ENCODE assay signal across 19 cellular contexts in genomic region chr5:107993341-107993740, GRCh38.
DNase-seq lines count a peak whose midpoint lies in the region; ATAC-seq, FAIRE-seq and TF ChIP-seq lines count a peak whose summit lies in the region.
"Had no signal": no experiment of that assay in that cellular context is flagged by ENCODE, and none has a peak within 500 bp of the region (broad histone marks: within the 10 kb centered on the region; RNA-seq: fewer than 3 reads in every experiment).

No MANE protein-coding gene starts in this region.

- no peaks in the 10 kb centered on the region for H3K79me2 ChIP-seq in H1 (ENCODE audit: control insufficient read depth in 1 of 2, insufficient read depth in 2 of 2, low read length in 2 of 2)

- H2AK5ac ChIP-seq in IMR-90 (ENCODE audit: low read depth, low read length): no peak overlapping the region
- no peak overlapping the region for H2AK5ac ChIP-seq in H1 (ENCODE audit: low read depth, low read length)

- no peak overlapping the region for H2AK9ac ChIP-seq in IMR-90 (replicated peaks; ENCODE audit: low read depth, low read length, poor library complexity)

- DNase-seq in A549 (ENCODE audit: low read depth in 1 of 2, low spot score in 1 of 2): no peak
- DNase-seq in IMR-90: no peak
- DNase-seq in H1 (ENCODE audit: low read depth in 1 of 2, low spot score in 2 of 2): no peak
- no peak for DNase-seq in HuH-7.5 (ENCODE audit: low spot score)
- DNase-seq in amygdala (lab: John Stamatoyannopoulos, UW): no peak
- DNase-seq: 8988T; AML-193; Caco-2; Calu3; CD4-positive, alpha-beta T cell; CD8-positive, alpha-beta T cell; DMS79 treated with DMSO at 0.1 percent for 48 hours; GF-D8 had no signal

- no peaks in the 10 kb centered on the region for H3K27me3 ChIP-seq in IMR-90 (ENCODE audit: control insufficient read depth, insufficient read depth, low read length)
- no peaks in the 10 kb centered on the region for H3K27me3 ChIP-seq in H1 (replicated peaks in 1 of 4; ENCODE audit: control insufficient read depth in 3 of 4, extremely low read depth in 1 of 4, insufficient read depth in 3 of 4, low read length in 3 of 4)
- H3K27me3 ChIP-seq: BLaER1 treated with 17β-estradiol and CSF1 and Interleukin-3, amounts not matched to agents 10 nM and 100 nM had no signal

- TF ChIP-seq EP300 in A549 (IDR thresholded peaks at IDR 0.05): no peak
- TF ChIP-seq EP300 in H1 (IDR thresholded peaks at IDR 0.05; ENCODE audit: borderline replicate concordance in 1 of 2, low read depth in 2 of 2, low read length in 2 of 2): no peak

- in situ Hi-C loops in IMR-90 (cut with MboI; ENCODE audit: low sequenced_read_pairs): no loop called here

- no peaks in the 10 kb centered on the region for H3K9me1 ChIP-seq in IMR-90 (ENCODE audit: insufficient read depth, low read length)

- H3K9me3 ChIP-seq in A549 (no peaks in the 10 kb centered on the region), IMR-90 (ENCODE audit: control insufficient read depth, insufficient read depth, low read length) (no peaks in the 10 kb centered on the region), H1 (ENCODE audit: insufficient read depth in 2 of 2, low read depth in 1 of 2, low read length in 1 of 2) (no peaks in the 10 kb centered on the region)
- H3K9me3 ChIP-seq: BLaER1 treated with 17β-estradiol and CSF1 and Interleukin-3, amounts not matched to agents 10 nM and 100 nM; Caco-2 had no signal

- H3K4me3 ChIP-seq in A549: no peak overlapping the region
- no peak overlapping the region for H3K4me3 ChIP-seq in IMR-90 (ENCODE audit: insufficient read depth, low read depth, low read length)
- no peak overlapping the region for H3K4me3 ChIP-seq in H1 (ENCODE audit: extremely low read depth in 1 of 4, insufficient read depth in 2 of 4, low read depth in 3 of 4, low read length in 4 of 4)
- H3K4me3 ChIP-seq: BLaER1 treated with 17β-estradiol and CSF1 and Interleukin-3, amounts not matched to agents 10 nM and 100 nM; GM12878 had no signal

- dilution Hi-C loops in IMR-90 (cut with HindIII; ENCODE audit: low sequenced_read_pairs, unreplicated experiment): no loop called here

- TF ChIP-seq POLR2A in A549 (IDR thresholded peaks at IDR 0.05; ENCODE audit: low read length) (no peak), IMR-90 (IDR thresholded peaks at IDR 0.05; ENCODE audit: low read depth, low read length) (no peak), H1 (IDR thresholded peaks at IDR 0.05; ENCODE audit: control extremely low read depth in 1 of 2, low read depth in 2 of 2, low read length in 2 of 2) (no peak)

- H3K23ac ChIP-seq in IMR-90 (ENCODE audit: low read depth, low read length): no peak overlapping the region
- no peak overlapping the region for H3K23ac ChIP-seq in H1 (ENCODE audit: insufficient read length)

- H2BK20ac ChIP-seq in IMR-90 (ENCODE audit: low read depth, low read length): no peak overlapping the region
- no peak overlapping the region for H2BK20ac ChIP-seq in H1 (ENCODE audit: low read length)

- H4K20me1 ChIP-seq in IMR-90 (ENCODE audit: insufficient read depth, low read length): no peaks in the 10 kb centered on the region
- no peaks in the 10 kb centered on the region for H4K20me1 ChIP-seq in H1 (replicated peaks in 1 of 2; ENCODE audit: control insufficient read depth in 1 of 2, insufficient read depth in 2 of 2, low read length in 2 of 2)
- H4K20me1 ChIP-seq: BLaER1 treated with 17β-estradiol and CSF1 and Interleukin-3, amounts not matched to agents 10 nM and 100 nM had no signal

- H2BK5ac ChIP-seq in IMR-90 (ENCODE audit: low read depth, low read length, poor library complexity, severe bottlenecking) (no peak overlapping the region), H1 (ENCODE audit: low read depth, low read length) (no peak overlapping the region)

- intact Hi-C loops in IMR-90 (cut with micrococcal nuclease): loop anchor here (1.0 kb wide), 1 partner anchor 19 kb away; no protein-coding TSS in a partner anchor

- H3K4me1 ChIP-seq in A549 (0 out of 3 replicates have a peak, but pooled peaks cover 6% of the 10 kb centered on the region), IMR-90 (ENCODE audit: control insufficient read depth, insufficient read depth, low read length) (peaks cover 4% of the 10 kb centered on the region), H1 (replicated peaks in 1 of 4; ENCODE audit: control insufficient read depth in 3 of 4, insufficient read depth in 4 of 4, low read length in 3 of 4) (peaks cover 0 to 11% (median 1%) of the 10 kb centered on the region in 4 experiments; a peak in 2 of 7 replicates)
- H3K4me1 ChIP-seq: BLaER1 treated with 17β-estradiol and CSF1 and Interleukin-3, amounts not matched to agents 10 nM and 100 nM; Caco-2 had no signal

- H3K36me3 ChIP-seq in IMR-90 (ENCODE audit: control insufficient read depth, insufficient read depth, low read length) (no peaks in the 10 kb centered on the region), H1 (ENCODE audit: control insufficient read depth in 2 of 4, insufficient read depth in 4 of 4, low read length in 3 of 4) (no peaks in the 10 kb centered on the region)
- H3K36me3 ChIP-seq: BLaER1 treated with 17β-estradiol and CSF1 and Interleukin-3, amounts not matched to agents 10 nM and 100 nM had no signal

- H3K79me1 ChIP-seq in IMR-90 (ENCODE audit: low read depth in 1 of 2, low read length in 2 of 2) (no peaks in the 10 kb centered on the region), H1 (ENCODE audit: low read depth, low read length) (no peaks in the 10 kb centered on the region)

- no peak overlapping the region for H2BK12ac ChIP-seq in H1 (ENCODE audit: low read depth, low read length)

- H2BK120ac ChIP-seq in IMR-90 (ENCODE audit: low read depth, low read length) (no peak overlapping the region), H1 (replicated peaks; ENCODE audit: low read depth, low read length) (no peak overlapping the region)

- H3K4ac ChIP-seq in IMR-90 (ENCODE audit: low read depth, low read length): no peak overlapping the region
- no peak overlapping the region for H3K4ac ChIP-seq in H1 (replicated peaks; ENCODE audit: insufficient read length, low read depth, low read length)

- ATAC-seq in A549 (no peak), IMR-90 (ENCODE audit: low read depth) (no peak)
- ATAC-seq: CD8-positive, alpha-beta T cell; GM12878 had no signal

- CTCF ChIA-PET in A549 (lab: Yijun Ruan, JAX): no interaction called here
- CTCF ChIA-PET in IMR-90 (lab: Yijun Ruan, JAX): no interaction called here
- CTCF ChIA-PET in H1 (lab: Charles Lee; ENCODE audit: partially characterized antibody): no interaction called here

- no peak overlapping the region for H4K5ac ChIP-seq in IMR-90 (ENCODE audit: low read depth, low read length)
- no peak overlapping the region for H4K5ac ChIP-seq in H1 (ENCODE audit: insufficient read length, low read depth, low read length)

- TF ChIP-seq CTCF in A549 (IDR thresholded peaks at IDR 0.05) (no peak), IMR-90 (conservative IDR thresholded peaks at IDR 0.05; ENCODE audit: low read depth, low read length) (no peak), H1 (IDR thresholded peaks at IDR 0.05; ENCODE audit: control extremely low read depth in 1 of 3, insufficient read depth in 1 of 3, low read depth in 1 of 3, low read length in 3 of 3) (no peak)

- no peak overlapping the region for H3K4me2 ChIP-seq in A549
- H3K4me2 ChIP-seq in IMR-90 (ENCODE audit: low read depth, low read length): no peak overlapping the region
- no peak overlapping the region for H3K4me2 ChIP-seq in H1 (ENCODE audit: insufficient read depth in 1 of 2, low read depth in 2 of 2, low read length in 2 of 2)
- H3K4me2 ChIP-seq: BLaER1 treated with 17β-estradiol and CSF1 and Interleukin-3, amounts not matched to agents 10 nM and 100 nM had no signal

- no peak overlapping the region for H3K56ac ChIP-seq in IMR-90 (ENCODE audit: extremely low read depth, insufficient read depth, low read length)
- H3K56ac ChIP-seq in H1 (replicated peaks; ENCODE audit: insufficient read length, low read depth, low read length): no peak overlapping the region

- POLR2A ChIA-PET in A549 (lab: Yijun Ruan, JAX): no interaction called here
- POLR2A ChIA-PET in IMR-90 (lab: Charles Lee; ENCODE audit: unreplicated experiment): no interaction called here
- POLR2A ChIA-PET in H1 (lab: Charles Lee; ENCODE audit: partially characterized antibody): no interaction called here

- FAIRE-seq in A549 (lab: Jason Lieb, UNC) (no peak), H1 (lab: Jason Lieb, UNC) (no peak)
- FAIRE-seq: D721Med, GM12878, GM12892, GM18507 had no signal

- 80% methylated on average over 2 of the region's 2 CpGs for WGBS in A549 (ENCODE audit: missing lambda C conversion rate)
- WGBS in IMR-90 (ENCODE audit: extremely low coverage in 2 of 2, insufficient read length in 1 of 2), 2 experiments: no CpG with 5 or more reads among the region's 2 CpGs
- 89% methylated on average over 2 of the region's 2 CpGs; no CpG with 5 or more reads in 1 of the 2 experiments for WGBS in H1 (ENCODE audit: extremely low coverage in 1 of 2, insufficient coverage in 1 of 2, insufficient read length in 1 of 2, insufficient replicate concordance in 2 of 2, low coverage in 1 of 2, low lambda C conversion rate in 2 of 2, missing lambda C conversion rate in 1 of 2), 2 experiments

- H2BK15ac ChIP-seq in IMR-90 (ENCODE audit: low read depth, low read length) (no peak overlapping the region), H1 (ENCODE audit: low read length) (no peak overlapping the region)

- H3K9ac ChIP-seq in IMR-90 (ENCODE audit: low read depth, low read length): no peak overlapping the region
- no peak overlapping the region for H3K9ac ChIP-seq in H1 (replicated peaks in 1 of 4; ENCODE audit: extremely low read depth in 1 of 4, low read depth in 3 of 4, low read length in 3 of 4)
- H3K9ac ChIP-seq: BLaER1 treated with 17β-estradiol and CSF1 and Interleukin-3, amounts not matched to agents 10 nM and 100 nM had no signal

- H4K91ac ChIP-seq in IMR-90 (ENCODE audit: insufficient read depth, low read depth, low read length) (no peak overlapping the region), H1 (replicated peaks; ENCODE audit: insufficient read length, low read length) (no peak overlapping the region)

- TF ChIP-seq RAD21 in A549 (conservative IDR thresholded peaks at IDR 0.05 in 1 of 2, IDR thresholded peaks at IDR 0.05 in 1 of 2): no peak
- no peak for TF ChIP-seq RAD21 in IMR-90 (IDR thresholded peaks at IDR 0.05; ENCODE audit: low read length)
- TF ChIP-seq RAD21 in H1 (IDR thresholded peaks at IDR 0.05 in 1 of 2, conservative IDR thresholded peaks at IDR 0.05 in 1 of 2; ENCODE audit: low read depth in 2 of 2, low read length in 2 of 2): no peak

- H3K14ac ChIP-seq in IMR-90 (replicated peaks; ENCODE audit: low read depth, low read length) (no peak overlapping the region), H1 (ENCODE audit: insufficient read length) (no peak overlapping the region)

- no peak overlapping the region for H3K18ac ChIP-seq in IMR-90 (ENCODE audit: low read depth, low read length)
- no peak overlapping the region for H3K18ac ChIP-seq in H1 (ENCODE audit: extremely low read depth, low read length)

- BruUV-seq in IMR-90 (replicated peaks; lab: Mats Ljungman, UMichigan): no TSS peak

- no peak overlapping the region for H4K8ac ChIP-seq in IMR-90 (ENCODE audit: low read depth in 2 of 2, low read length in 2 of 2)
- no peak overlapping the region for H4K8ac ChIP-seq in H1 (ENCODE audit: extremely low read depth, insufficient read depth, low read length)

- H3K27ac ChIP-seq in A549 (no peak overlapping the region), IMR-90 (ENCODE audit: insufficient read depth, low read length) (no peak overlapping the region), H1 (ENCODE audit: low read depth, low read length) (no peak overlapping the region)
- H3K27ac ChIP-seq: BLaER1 treated with 17β-estradiol and CSF1 and Interleukin-3, amounts not matched to agents 10 nM and 100 nM; C4-2B had no signal

- H3K23me2 ChIP-seq in H1 (ENCODE audit: low read depth, low read length): no peaks in the 10 kb centered on the region

- no peak overlapping the region for H2AFZ ChIP-seq in IMR-90 (replicated peaks; ENCODE audit: low read length, poor library complexity)
- no peak overlapping the region for H2AFZ ChIP-seq in H1 (ENCODE audit: low read length)

Comparison
In these comparisons a context has a peak if more than half of its experiments do, and no peak if none do; other contexts are left out.
1. Of the 18 proteins assayed by ChIP-seq in both H1 and A549: peak only in H1: none; only in A549: none; in both: MAFK; in neither: 17.